Comparison of ENCODE assay signal across 25 cellular contexts in the genomic region with DNA sequence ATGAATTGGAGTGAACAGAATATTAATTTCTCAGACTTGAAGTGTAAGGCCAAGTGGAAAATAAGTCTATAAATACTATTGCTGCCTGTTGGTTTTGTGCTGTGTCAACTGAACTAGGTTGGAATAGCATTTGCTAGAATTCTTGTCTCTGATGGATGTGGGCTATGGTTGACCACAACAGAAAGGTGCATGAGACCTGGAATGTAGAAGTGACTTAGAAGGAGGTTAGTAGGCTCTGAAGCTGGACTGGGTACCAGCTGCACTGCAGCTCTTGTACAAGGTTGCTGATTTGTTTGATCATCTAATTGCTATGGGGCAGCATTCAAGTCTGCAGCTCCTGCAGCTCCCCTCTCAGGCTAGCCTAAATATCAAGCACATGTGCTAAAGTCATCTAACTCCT.
DNase-seq lines count a peak whose midpoint lies in the region; ATAC-seq, FAIRE-seq and TF ChIP-seq lines count a peak whose summit lies in the region.
"Had no signal": no experiment of that assay in that cellular context is flagged by ENCODE, and none has a peak within 500 bp of the region (broad histone marks: within the 10 kb centered on the region; RNA-seq: fewer than 3 reads in every experiment).

No MANE protein-coding gene starts in this region.

- no peaks in the 10 kb centered on the region for H4K20me1 ChIP-seq in DND-41 (ENCODE audit: insufficient read depth, low read length)

- H3K36me3 ChIP-seq in DND-41 (ENCODE audit: insufficient read depth, low read length) = no peaks in the 10 kb centered on the region
- H3K36me3 ChIP-seq in bronchial epithelial cell (ENCODE audit: control insufficient read depth, insufficient read depth, low read length) = no peaks in the 10 kb centered on the region
- H3K36me3 ChIP-seq: Peyer's patch, SJSA1 had no signal

- no peak overlapping the region for H3K27ac ChIP-seq in DND-41 (ENCODE audit: low read length)
- H3K27ac ChIP-seq: C4-2B, GM23248, Peyer's patch, SJSA1 had no signal

- H3K27me3 ChIP-seq in DND-41 (ENCODE audit: insufficient read depth, low read length, poor library complexity) = no peaks in the 10 kb centered on the region
- H3K27me3 ChIP-seq in bronchial epithelial cell (ENCODE audit: control insufficient read depth, insufficient read depth, low read length) = no peaks in the 10 kb centered on the region
- H3K27me3 ChIP-seq: Peyer's patch, SJSA1 had no signal

- H3K79me2 ChIP-seq in DND-41 (ENCODE audit: insufficient read depth, low read length) = no peaks in the 10 kb centered on the region

- no peaks in the 10 kb centered on the region for H3K4me1 ChIP-seq in DND-41 (ENCODE audit: insufficient read depth, low read length)
- H3K4me1 ChIP-seq: Peyer's patch, SJSA1 had no signal

- H3K4me3 ChIP-seq in DND-41 (ENCODE audit: low read depth in 1 of 2, low read length in 2 of 2) (no peak overlapping the region), bronchial epithelial cell (ENCODE audit: low read depth, low read length) (no peak overlapping the region)
- H3K4me3 ChIP-seq: GM12878, GM23248, Peyer's patch, SJSA1 had no signal

- DNase-seq in NCI-H1436 treated with DMSO at 0.1 percent for 48 hours (lab: John Stamatoyannopoulos, UW) (peak; percentile 19), NCI-H1436 (lab: John Stamatoyannopoulos, UW) (no peak), DND-41 (peak; percentile 5), NCI-H774 (lab: John Stamatoyannopoulos, UW) (peak; percentile 10), bronchial epithelial cell (ENCODE audit: low read depth) (no peak), SHP77 treated with DMSO at 0.1 percent for 48 hours (lab: John Stamatoyannopoulos, UW) (no peak)
- DNase-seq: Calu3; CD8-positive, alpha-beta memory T cell; DMS79; GM23248; H9; HFFc6; Kasumi-1; NCI-H1694 treated with DMSO at 0.1 percent for 48 hours; NCI-H2171; NCI-H446; NCI-H526; Peyer's patch; SW 1271; T-helper 2 cell had no signal

- H3K4me2 ChIP-seq in DND-41 (ENCODE audit: insufficient read depth, low read length) = no peak overlapping the region

- peak; percentile 43 for FAIRE-seq in bronchial epithelial cell (lab: Jason Lieb, UNC)
- FAIRE-seq: A204.1, GM12878 had no signal

- H2AFZ ChIP-seq in DND-41 (ENCODE audit: low read depth, low read length) = no peak overlapping the region
- H2AFZ ChIP-seq: GM23248 had no signal

- TF ChIP-seq CTCF in DND-41 (IDR thresholded peaks at IDR 0.05; ENCODE audit: borderline replicate concordance, extremely low read depth, low read length, poor library complexity, severe bottlenecking) (no peak), bronchial epithelial cell (IDR thresholded peaks at IDR 0.05; ENCODE audit: insufficient read depth, low read length, severe bottlenecking) (no peak)

- ATAC-seq in DND-41 (ENCODE audit: insufficient read depth, low read depth) = peak; percentile 52
- no peak for ATAC-seq in HG03095 (IDR thresholded peaks at IDR 0.05; ENCODE audit: unreplicated experiment)
- ATAC-seq: GM12878 had no signal

- no peaks in the 10 kb centered on the region for H3K9me3 ChIP-seq in DND-41 (ENCODE audit: insufficient read depth, low read length, severe bottlenecking)
- H3K9me3 ChIP-seq: Peyer's patch, SJSA1 had no signal

- H3K9ac ChIP-seq in DND-41 (ENCODE audit: low read depth, low read length) = no peak overlapping the region
- H3K9ac ChIP-seq: GM23248 had no signal

Comparison
In these comparisons a context has a peak if more than half of its experiments do, and no peak if none do; other contexts are left out.
1. DNase-seq: peak in NCI-H1436 treated with DMSO at 0.1 percent for 48 hours (single experiment), DND-41 (single experiment) and NCI-H774 (single experiment); none in NCI-H1436 (single experiment), bronchial epithelial cell (single experiment) and SHP77 treated with DMSO at 0.1 percent for 48 hours (single experiment).